Comparison of ENCODE assay signal across 12 cellular contexts in the genomic region with DNA sequence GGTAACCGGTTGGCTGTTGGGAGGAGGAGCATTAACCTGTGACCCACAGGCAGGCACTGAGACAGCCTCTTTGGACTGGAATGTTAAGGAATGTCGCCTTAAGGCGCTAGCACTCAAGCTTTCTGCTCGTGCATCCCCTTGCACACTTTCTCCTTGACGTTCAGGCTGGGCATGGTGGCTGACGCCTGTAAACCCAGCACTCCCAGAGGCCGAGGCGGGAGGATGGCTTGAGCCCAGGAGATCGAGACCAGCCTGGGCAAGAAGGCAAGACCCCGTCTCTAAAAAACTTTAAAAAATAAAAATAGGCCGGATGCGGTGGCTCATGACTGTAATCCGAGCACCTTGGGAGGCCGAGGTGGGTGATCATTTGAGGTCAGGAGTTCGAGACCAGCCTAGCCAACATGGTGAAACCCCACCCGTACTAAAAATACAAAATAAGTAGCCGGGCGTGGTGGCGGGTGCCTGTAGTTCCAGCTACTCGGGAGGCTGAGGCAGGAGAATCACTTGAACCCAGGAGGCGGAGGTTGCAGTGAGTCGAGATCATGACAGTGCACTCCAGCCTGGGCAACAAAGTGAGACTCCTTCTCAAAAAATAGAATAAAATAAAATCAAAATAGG. TPM values are rescaled to one million over a fixed set of nuclear protein-coding genes. Genes with fewer than 3 reads are reported as not detected.
A peak's percentile ranks its signal among the peaks of the same experiment; 100 is the strongest.
DNase-seq lines count a peak whose midpoint lies in the region; TF ChIP-seq lines count a peak whose summit lies in the region.
"Had no signal": no experiment of that assay in that cellular context is flagged by ENCODE, and none has a peak within 500 bp of the region (broad histone marks: within the 10 kb centered on the region; RNA-seq: fewer than 3 reads in every experiment).

No MANE protein-coding gene starts in this region.

- H4K8ac ChIP-seq in mesendoderm (ENCODE audit: low read depth, low read length) = no peak overlapping the region

- peaks cover 89% of the 10 kb centered on the region for H3K79me2 ChIP-seq in mesendoderm (ENCODE audit: control insufficient read depth, insufficient read depth, low read length)

- no peak overlapping the region for H3K4me3 Mint-ChIP-seq in chondrocyte (ENCODE audit: unreplicated experiment)

- H3K36me3 ChIP-seq in HUES6 (ENCODE audit: control insufficient read depth, insufficient read depth, low read length) (peaks cover 33% of the 10 kb centered on the region), mesendoderm (ENCODE audit: control insufficient read depth, insufficient read depth, low read length) (peaks cover 4% of the 10 kb centered on the region)

- no peak overlapping the region for H4K5ac ChIP-seq in mesendoderm (ENCODE audit: low read length)

- H3K27ac ChIP-seq in AG04450 (ENCODE audit: low read depth, low read length) = peak overlapping the region; percentile 39
- no peak overlapping the region for H3K27ac ChIP-seq in HUES6 (ENCODE audit: low read depth, low read length)
- no peak overlapping the region for H3K27ac ChIP-seq in mesendoderm (ENCODE audit: low read depth, low read length)

- H3K79me1 ChIP-seq in mesendoderm (ENCODE audit: low read length) = peaks cover 15% of the 10 kb centered on the region

- H2BK5ac ChIP-seq in mesendoderm (ENCODE audit: low read length) = no peak overlapping the region

- H2BK120ac ChIP-seq in mesendoderm (ENCODE audit: low read depth, low read length) = no peak overlapping the region

- H3K23ac ChIP-seq in mesendoderm (ENCODE audit: low read length) = no peak overlapping the region

- WGBS in mesendoderm (ENCODE audit: extremely low coverage, insufficient coverage, low lambda C conversion rate) = no CpG with 5 or more reads among the region's 22 CpGs

- H3K27me3 ChIP-seq in AG04450 (ENCODE audit: control insufficient read depth, insufficient read depth, low read length) (no peaks in the 10 kb centered on the region), HUES6 (ENCODE audit: control insufficient read depth, insufficient read depth, low read length) (no peaks in the 10 kb centered on the region), mesendoderm (ENCODE audit: insufficient read depth, low read length, poor library complexity) (no peaks in the 10 kb centered on the region)

- H2BK15ac ChIP-seq in mesendoderm (replicated peaks; ENCODE audit: low read depth) = no peak overlapping the region

- H3K27me3 Mint-ChIP-seq in chondrocyte (ENCODE audit: low read depth) = no peaks in the 10 kb centered on the region

- no peak overlapping the region for H2AK5ac ChIP-seq in mesendoderm (ENCODE audit: low read length)

- H3K27ac Mint-ChIP-seq in chondrocyte (ENCODE audit: unreplicated experiment) = peak overlapping the region; percentile 98

- H3K9ac ChIP-seq in HUES6 (ENCODE audit: low read length) (peak overlapping the region; percentile 21), mesendoderm (ENCODE audit: low read length) (peak overlapping the region; percentile 52)

- H3K4me1 ChIP-seq in HUES6 (ENCODE audit: control insufficient read depth, insufficient read depth, low read length) (peaks cover 52% of the 10 kb centered on the region), mesendoderm (ENCODE audit: control insufficient read depth, low read depth, low read length) (no peaks in the 10 kb centered on the region)

- no peaks in the 10 kb centered on the region for H3K9me3 Mint-ChIP-seq in chondrocyte (ENCODE audit: low read depth)
- H3K9me3 Mint-ChIP-seq: nephron had no signal

- peak overlapping the region; percentile 50 for H3K56ac ChIP-seq in mesendoderm (ENCODE audit: low read length)

- DNase-seq in AG04450 (ENCODE audit: low read depth, low spot score) (no peak), chondrocyte (ENCODE audit: low spot score) (no peak), mesendoderm (peak; percentile 78), NCI-H226 (no peak), hypothalamus (lab: John Stamatoyannopoulos, UW) (no peak), NCI-H1417 treated with DMSO at 0.1 percent for 48 hours (lab: John Stamatoyannopoulos, UW) (no peak), DMS53 treated with DMSO at 0.1 percent for 48 hours (lab: John Stamatoyannopoulos, UW; ENCODE audit: unreplicated experiment) (no peak)
- DNase-seq: activated CD4-positive, CD25-positive, alpha-beta regulatory T cell; foreskin melanocyte; NCI-H748 treated with DMSO at 0.1 percent for 48 hours had no signal

- no peaks in the 10 kb centered on the region for H3K36me3 Mint-ChIP-seq in chondrocyte (ENCODE audit: low read depth)

- CTCF ChIA-PET in AG04450 (lab: Charles Lee) = interaction anchor here (1.3 to 2.4 kb wide), 3 partner anchors 9 to 37 kb away, joined by 3 to 10 read pairs (median 7); no protein-coding TSS in a partner anchor

- H3K4me3 ChIP-seq in AG04450 (ENCODE audit: low read depth, low read length) = peak overlapping the region; percentile 95
- peak overlapping the region; percentile 86 for H3K4me3 ChIP-seq in HUES6 (ENCODE audit: low read depth, low read length)
- no peak overlapping the region for H3K4me3 ChIP-seq in mesendoderm (ENCODE audit: low read length)

- peaks cover 27% of the 10 kb centered on the region for H3K4me1 Mint-ChIP-seq in chondrocyte (ENCODE audit: low read depth)

- TF ChIP-seq CTCF in AG04450 (IDR thresholded peaks at IDR 0.05; ENCODE audit: low read depth, low read length) (no peak), chondrocyte (IDR thresholded peaks at IDR 0.05) (no peak)

- H3K4me2 ChIP-seq in mesendoderm (ENCODE audit: low read length) = no peak overlapping the region

- H3K4ac ChIP-seq in mesendoderm (ENCODE audit: low read depth, low read length) = no peak overlapping the region

- no peak overlapping the region for H3K18ac ChIP-seq in mesendoderm (ENCODE audit: low read length)

- POLR2A ChIA-PET in AG04450 (lab: Yijun Ruan, JAX) = no interaction called here

- H3K9me3 ChIP-seq in AG04450 (ENCODE audit: control insufficient read depth, insufficient read depth, low read length) (peaks cover 3% of the 10 kb centered on the region; the same call in 1 of the 2 replicates), HUES6 (ENCODE audit: control insufficient read depth, insufficient read depth, low read depth, low read length) (no peaks in the 10 kb centered on the region)

RNA-seq across cellular contexts. Expression of a gene that starts 1.9 kb away (rescaled TPM):
- polyA plus RNA-seq in AG04450 (2011; rRNA removed) = 24.3 and 24.4 TPM in 2 replicates
- polyA minus RNA-seq in AG04450 (2011; rRNA and poly(A)+ RNA removed) = 27.9 and 30.9 TPM in 2 replicates
- 26.3 to 30.7 TPM (median 29.7 TPM) in 3 replicates for total RNA-seq in chondrocyte
- polyA plus RNA-seq in mesendoderm (2013, experiment 1 of 2) = 34.7 TPM
- polyA plus RNA-seq in mesendoderm (2013, experiment 2 of 2) = 34.4 TPM

RNA-seq across cellular contexts. Expression of a gene that starts 9.8 kb away (rescaled TPM):
- 22.1 and 25.9 TPM in 2 replicates for polyA plus RNA-seq in AG04450 (2011; rRNA removed)
- polyA minus RNA-seq in AG04450 (2011; rRNA and poly(A)+ RNA removed) = 31.2 and 32.0 TPM in 2 replicates
- 41.6 to 53.8 TPM (median 42.5 TPM) in 3 replicates for total RNA-seq in chondrocyte
- 37.6 TPM for polyA plus RNA-seq in mesendoderm (2013, experiment 1 of 2)
- polyA plus RNA-seq in mesendoderm (2013, experiment 2 of 2) = 38.2 TPM

RNA-seq across cellular contexts. Expression of a gene that starts 16.4 kb away (rescaled TPM):
- polyA plus RNA-seq in AG04450 (2011; rRNA removed) = 2.2 TPM in 2 replicates
- 1.3 and 1.8 TPM in 2 replicates for polyA minus RNA-seq in AG04450 (2011; rRNA and poly(A)+ RNA removed)
- total RNA-seq in chondrocyte = 0.24 to 1.2 TPM (median 0.79 TPM) in 3 replicates
- 11.4 TPM for polyA plus RNA-seq in mesendoderm (2013, experiment 1 of 2)
- polyA plus RNA-seq in mesendoderm (2013, experiment 2 of 2) = 12.4 TPM
